In genomic region chr1:201504799-201505504, GRCh38 we compare ENCODE assay signal across 8 cellular contexts. TPM values are rescaled to one million over a fixed set of nuclear protein-coding genes. Genes with fewer than 3 reads are reported as not detected.
A peak's percentile ranks its signal among the peaks of the same experiment; 100 is the strongest.
DNase-seq lines count a peak whose midpoint lies in the region; ATAC-seq and TF ChIP-seq lines count a peak whose summit lies in the region.

No MANE protein-coding gene starts in this region.

- no CpG with 5 or more reads among the region's 9 CpGs for WGBS in neuronal stem cell (ENCODE audit: extremely low coverage in 2 of 2, insufficient read length in 2 of 2, insufficient replicate concordance in 1 of 2), 2 donors

- H4K91ac ChIP-seq in neuronal stem cell (ENCODE audit: low read depth, low read length, poor library complexity), result no peak overlapping the region

- H3K4me2 ChIP-seq in neuronal stem cell (ENCODE audit: insufficient read depth, low read length, poor library complexity, severe bottlenecking), result no peak overlapping the region

- H3K4me3 Mint-ChIP-seq in Calu3 (ENCODE audit: low read depth, unreplicated experiment), result peak overlapping the region; percentile 63

- peaks cover 44% of the 10 kb centered on the region for H3K36me3 Mint-ChIP-seq in Calu3 (ENCODE audit: insufficient read depth, unreplicated experiment)

- no peak for DNase-seq in Calu3
- DNase-seq in NCI-H345 treated with DMSO at 0.1 percent for 48 hours (lab: John Stamatoyannopoulos, UW; ENCODE audit: unreplicated experiment), result peak; percentile 77
- DNase-seq in neuronal stem cell (ENCODE audit: low spot score), result no peak
- no peak for DNase-seq in LoVo (ENCODE audit: low spot score)

- ATAC-seq in HG03280 (IDR thresholded peaks at IDR 0.05; ENCODE audit: unreplicated experiment), result no peak
- no peak for ATAC-seq in GM19035 (IDR thresholded peaks at IDR 0.05; ENCODE audit: unreplicated experiment)
- no peak for ATAC-seq in GM21737 (IDR thresholded peaks at IDR 0.05; ENCODE audit: unreplicated experiment)

- H3K23ac ChIP-seq in neuronal stem cell (ENCODE audit: low read depth, low read length, poor library complexity), result no peak overlapping the region

- H2AK5ac ChIP-seq in neuronal stem cell (ENCODE audit: low read depth, low read length), result no peak overlapping the region

- peak overlapping the region; percentile 95 for H3K27ac ChIP-seq in cingulate gyrus (ENCODE audit: low read depth, low read length)
- H3K27ac ChIP-seq in neuronal stem cell (replicated peaks; ENCODE audit: low read length), result no peak overlapping the region

- no peak overlapping the region for H3K9ac ChIP-seq in neuronal stem cell (ENCODE audit: low read depth, low read length, poor library complexity)

- H3K14ac ChIP-seq in neuronal stem cell (ENCODE audit: low read length), result no peak overlapping the region

- H3K27me3 ChIP-seq in neuronal stem cell (ENCODE audit: control insufficient read depth in 3 of 3, insufficient read depth in 3 of 3, low read depth in 1 of 3, low read length in 3 of 3), result peaks cover 0 to 18% (median 0%) of the 10 kb centered on the region in 3 experiments

- peak overlapping the region; percentile 65 for H2AFZ ChIP-seq in neuronal stem cell (ENCODE audit: low read length)

- H2BK5ac ChIP-seq in neuronal stem cell (ENCODE audit: low read length), result no peak overlapping the region

- H2BK120ac ChIP-seq in neuronal stem cell (ENCODE audit: low read depth, low read length), result no peak overlapping the region

- H3K9me3 ChIP-seq in neuronal stem cell (replicated peaks in 1 of 2; ENCODE audit: control insufficient read depth in 2 of 2, insufficient read depth in 1 of 2, low read depth in 1 of 2, low read length in 2 of 2), result no peaks in the 10 kb centered on the region

- no peak overlapping the region for H2BK12ac ChIP-seq in neuronal stem cell (ENCODE audit: low read length)

- TF ChIP-seq CTCF in Calu3 (IDR thresholded peaks at IDR 0.05; ENCODE audit: unreplicated experiment), result no peak

- no peaks in the 10 kb centered on the region for H3K9me3 Mint-ChIP-seq in Calu3 (ENCODE audit: low read depth, unreplicated experiment)

- H3K27me3 Mint-ChIP-seq in Calu3 (ENCODE audit: unreplicated experiment), result no peaks in the 10 kb centered on the region

- H3K27ac Mint-ChIP-seq in Calu3 (ENCODE audit: unreplicated experiment), result peak overlapping the region; percentile 50

- H3K4me3 ChIP-seq in neuronal stem cell (ENCODE audit: low read length in 2 of 2), result no peak overlapping the region

- intact Hi-C loops in Calu3 (cut with micrococcal nuclease; ENCODE audit: unreplicated experiment), result no loop called here

- no peaks in the 10 kb centered on the region for H3K79me1 ChIP-seq in neuronal stem cell (ENCODE audit: low read depth, low read length)

- no TSS peak for BruUV-seq in Calu3 (replicated peaks; lab: Mats Ljungman, UMichigan)

- no peak overlapping the region for H4K8ac ChIP-seq in neuronal stem cell (ENCODE audit: low read depth, low read length)

- peaks cover 53% of the 10 kb centered on the region for H3K4me1 Mint-ChIP-seq in Calu3 (ENCODE audit: low read depth, unreplicated experiment)

- CTCF ChIA-PET in Calu3 (lab: Charles Lee), result interaction anchor here (0.7 to 4.5 kb wide), 3 partner anchors 13 to 65 kb away, joined by 3 to 27 read pairs (median 4); no protein-coding TSS in a partner anchor

- no peaks in the 10 kb centered on the region for H3K36me3 ChIP-seq in neuronal stem cell (replicated peaks in 1 of 2; ENCODE audit: control insufficient read depth in 2 of 2, insufficient read depth in 2 of 2, low read length in 2 of 2)

- peaks cover 24 to 49% of the 10 kb centered on the region in 2 donors for H3K4me1 ChIP-seq in neuronal stem cell (ENCODE audit: control insufficient read depth in 2 of 2, insufficient read depth in 1 of 2, low read depth in 1 of 2, low read length in 2 of 2)

- H3K18ac ChIP-seq in neuronal stem cell (ENCODE audit: low read length), result peak overlapping the region; percentile 15

- no peak overlapping the region for H2BK15ac ChIP-seq in neuronal stem cell (ENCODE audit: low read length)

- H3K4ac ChIP-seq in neuronal stem cell (ENCODE audit: low read length), result no peak overlapping the region

RNA-seq across cellular contexts. Expression of gene CSRP1, which starts 2.0 kb away (rescaled TPM):
- total RNA-seq in Calu3 (2022), result 69.9 and 73.5 TPM in 2 replicates
- polyA plus RNA-seq in neuronal stem cell (2013, experiment 1 of 2), result 31.8 TPM
- polyA plus RNA-seq in neuronal stem cell (2013, experiment 2 of 2), result 29.5 TPM

RNA-seq across cellular contexts. Expression of gene NAV1, which starts 34.0 kb away (rescaled TPM):
- 13.1 and 24.8 TPM in 2 replicates for total RNA-seq in Calu3 (2022)
- polyA plus RNA-seq in neuronal stem cell (2013, experiment 1 of 2), result 112 TPM
- 121 TPM for polyA plus RNA-seq in neuronal stem cell (2013, experiment 2 of 2)

RNA-seq across cellular contexts. Expression of gene PHLDA3, which starts 36.0 kb away (rescaled TPM):
- total RNA-seq in Calu3 (2022), result 31.1 and 36.7 TPM in 2 replicates
- polyA plus RNA-seq in neuronal stem cell (2013, experiment 1 of 2), result 12.4 TPM
- polyA plus RNA-seq in neuronal stem cell (2013, experiment 2 of 2), result 12.3 TPM
